7 cellular contexts compared by ENCODE assay signal in genomic region chr16:17173134-17173729, GRCh38.
DNase-seq lines count a peak whose midpoint lies in the region; ATAC-seq and TF ChIP-seq lines count a peak whose summit lies in the region.

No MANE protein-coding gene starts in this region.

- H3K27ac ChIP-seq in Karpas-422 (ENCODE audit: low read length) (no peak overlapping the region), adrenal gland (peak overlapping the region in 1 of 5 donors; percentile 27), testis (no peak overlapping the region)

- H2AFZ ChIP-seq in Karpas-422 (ENCODE audit: low read length) = no peak overlapping the region

- H3K4me3 ChIP-seq in Karpas-422 (ENCODE audit: low read length) (no peak overlapping the region), adrenal gland (no peak overlapping the region), testis (no peak overlapping the region)

- no peak for TF ChIP-seq POLR2A in adrenal gland (IDR thresholded peaks at IDR 0.05)
- no peak for TF ChIP-seq POLR2A in testis (IDR thresholded peaks at IDR 0.05)

- intact Hi-C loops in adrenal gland (cut with DNase I) (no loop called here), testis (cut with DNase I; ENCODE audit: low total_unique reads) (no loop called here)

- H3K27me3 ChIP-seq in Karpas-422 (ENCODE audit: low read length) = no peaks in the 10 kb centered on the region
- no peaks in the 10 kb centered on the region for H3K27me3 ChIP-seq in adrenal gland
- no peaks in the 10 kb centered on the region for H3K27me3 ChIP-seq in testis

- peaks cover 5 to 18% (median 6%) of the 10 kb centered on the region in 3 donors for H3K36me3 Mint-ChIP-seq in immature natural killer cell

- peaks cover 1 to 3% (median 1%) of the 10 kb centered on the region in 3 donors for H3K27me3 Mint-ChIP-seq in immature natural killer cell (ENCODE audit: low read depth in 3 of 3)

- ATAC-seq in HG03196 (IDR thresholded peaks at IDR 0.05; ENCODE audit: unreplicated experiment) = no peak
- ATAC-seq in GM21360 (IDR thresholded peaks at IDR 0.05; ENCODE audit: unreplicated experiment) = no peak

- H3K9ac ChIP-seq in Karpas-422 (ENCODE audit: low read length) = no peak overlapping the region

- H3K4me1 ChIP-seq in Karpas-422 (ENCODE audit: low read length) = no peaks in the 10 kb centered on the region
- peaks cover 9 to 18% of the 10 kb centered on the region in 2 donors for H3K4me1 ChIP-seq in adrenal gland (replicated peaks in 1 of 2)
- H3K4me1 ChIP-seq in testis = no peaks in the 10 kb centered on the region

- H3K9me3 Mint-ChIP-seq in immature natural killer cell = no peaks in the 10 kb centered on the region

- peak; percentile 49 for DNase-seq in Karpas-422
- peak; percentile 34 to 81 (median 58) for DNase-seq in adrenal gland
- DNase-seq in immature natural killer cell = peak; percentile 8 to 18 (median 11)
- DNase-seq in testis = peak; percentile 47
- DNase-seq in NCI-H1092 (lab: John Stamatoyannopoulos, UW) = no peak

- H3K9me2 ChIP-seq in Karpas-422 (replicated peaks; ENCODE audit: insufficient read depth, low read length) = no peaks in the 10 kb centered on the region

- H4K20me1 ChIP-seq in Karpas-422 (ENCODE audit: insufficient read depth, low read depth, low read length) = no peaks in the 10 kb centered on the region

- peaks cover 17 to 26% of the 10 kb centered on the region in 2 donors for H3K4me1 Mint-ChIP-seq in immature natural killer cell

- TF ChIP-seq CTCF in adrenal gland (IDR thresholded peaks at IDR 0.05) (no peak), testis (IDR thresholded peaks at IDR 0.05) (no peak)

- H3K9me3 ChIP-seq in Karpas-422 (ENCODE audit: low read length) (no peaks in the 10 kb centered on the region), adrenal gland (replicated peaks in 1 of 3) (no peaks in the 10 kb centered on the region), testis (no peaks in the 10 kb centered on the region)

- H3K79me2 ChIP-seq in Karpas-422 (ENCODE audit: low read length) = no peaks in the 10 kb centered on the region

- WGBS in adrenal gland, 4 donors = 74 to 91% (median 77%) methylated on average over 12 of the region's 12 CpGs
- WGBS in testis, 2 donors = 84 to 87% methylated on average over 12 of the region's 12 CpGs

- H3K36me3 ChIP-seq in Karpas-422 (ENCODE audit: insufficient read depth, low read length) (no peaks in the 10 kb centered on the region), adrenal gland (replicated peaks in 1 of 2) (no peaks in the 10 kb centered on the region), testis (ENCODE audit: low read depth, missing control alignments) (no peaks in the 10 kb centered on the region)

- H3K4me2 ChIP-seq in Karpas-422 (ENCODE audit: low read depth, low read length, poor library complexity, severe bottlenecking) = no peak overlapping the region

- H3K27ac Mint-ChIP-seq in immature natural killer cell = no peak overlapping the region

- peak overlapping the region in 1 of 5 donors; percentile 1 for H3K4me3 Mint-ChIP-seq in immature natural killer cell
